2 cellular contexts compared by ENCODE assay signal in genomic region chr12:94198469-94198868, GRCh38.
TF ChIP-seq lines count a peak whose summit lies in the region.

No MANE protein-coding gene starts in this region.

TF ChIP-seq in HepG2, 621 proteins besides CTCF, POLR2A, EP300 and RAD21:
- TF ChIP-seq HDAC2 (CRISPR knock-in tag; IDR thresholded peaks at IDR 0.05) (no peak), STAG1 (CRISPR knock-in tag; IDR thresholded peaks at IDR 0.05) (peak; percentile 26)

TF ChIP-seq in K562, 482 proteins besides CTCF, POLR2A, EP300 and RAD21:
- TF ChIP-seq LEF1 (IDR thresholded peaks at IDR 0.05) (no peak), ZNF780A (CRISPR knock-in tag; IDR thresholded peaks at IDR 0.05) (no peak), ESRRB (CRISPR knock-in tag; IDR thresholded peaks at IDR 0.05; ENCODE audit: borderline replicate concordance) (no peak), YBX1 (IDR thresholded peaks at IDR 0.05) (no peak), RUNX1 (IDR thresholded peaks at IDR 0.05; ENCODE audit: low read depth) (no peak), NCOA2 (IDR thresholded peaks at IDR 0.05; ENCODE audit: partially characterized antibody in 2 of 2) (no peak), KAT8 (IDR thresholded peaks at IDR 0.05; ENCODE audit: low read depth) (no peak), OTX1 (CRISPR knock-in tag; IDR thresholded peaks at IDR 0.05) (no peak), HOXB6 (CRISPR knock-in tag; IDR thresholded peaks at IDR 0.05; ENCODE audit: borderline replicate concordance) (no peak), ZNF436 (CRISPR knock-in tag; IDR thresholded peaks at IDR 0.05) (no peak), TFAM (CRISPR knock-in tag; conservative IDR thresholded peaks at IDR 0.05) (no peak), ATF1 (CRISPR knock-in tag; IDR thresholded peaks at IDR 0.05) (no peak), ATF1 (tag; IDR thresholded peaks at IDR 0.05) (no peak), MEIS2 (IDR thresholded peaks at IDR 0.05; ENCODE audit: partially characterized antibody) (no peak), MTF1 (CRISPR knock-in tag; IDR thresholded peaks at IDR 0.05; ENCODE audit: borderline replicate concordance) (no peak), NR2C1 (IDR thresholded peaks at IDR 0.05) (no peak), NR2C1 (tag; IDR thresholded peaks at IDR 0.05) (no peak)
